ENCODE assay signal across 11 cellular contexts in the genomic region with DNA sequence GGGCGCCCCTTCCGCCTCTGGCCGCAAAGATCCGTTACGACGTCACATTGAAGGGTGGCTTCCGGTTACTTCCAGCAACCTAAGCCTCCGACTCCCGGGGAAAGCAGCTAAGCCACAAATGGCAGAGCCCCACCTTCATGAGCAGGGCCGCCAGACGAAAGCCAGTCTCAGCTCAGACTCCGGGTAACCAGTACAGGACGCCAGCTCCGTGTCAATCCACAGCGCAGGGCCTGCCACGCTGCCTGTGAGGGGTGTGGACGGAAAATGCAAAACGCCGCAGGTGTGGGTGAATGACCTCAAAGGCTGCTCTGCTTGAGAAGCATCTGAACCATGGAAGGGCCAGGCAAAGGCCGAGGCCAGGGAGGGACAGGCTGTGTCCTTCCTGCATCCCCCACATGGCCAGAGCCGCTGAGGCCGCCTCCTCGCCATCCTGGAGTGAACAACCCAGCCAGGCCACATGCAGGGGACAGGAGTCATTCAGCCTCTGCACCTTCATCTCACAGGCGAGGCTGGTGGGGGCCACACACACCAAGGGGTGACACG. TPM values are rescaled to one million over a fixed set of nuclear protein-coding genes. Genes with fewer than 3 reads are reported as not detected.
DNase-seq lines count a peak whose midpoint lies in the region; ATAC-seq and TF ChIP-seq lines count a peak whose summit lies in the region.
"Had no signal": no experiment of that assay in that cellular context is flagged by ENCODE, and none has a peak within 500 bp of the region (broad histone marks: within the 10 kb centered on the region; RNA-seq: fewer than 3 reads in every experiment).

No MANE protein-coding gene starts in this region.

- no peak overlapping the region for H3K27ac ChIP-seq in endodermal cell (ENCODE audit: low read depth, low read length)
- H3K27ac ChIP-seq: BLaER1 had no signal

- peak; percentile 50 for DNase-seq in activated effector memory CD4-positive, alpha-beta T cell treated with anti-CD3 and anti-CD28 coated beads, Interleukin-2, amount 50 U/mL, for 16 hours
- DNase-seq in activated effector memory CD4-positive, alpha-beta T cell treated with Interleukin-2 at 50 U/mL for 16 hours = no peak
- DNase-seq in endodermal cell = peak; percentile 43
- DNase-seq in posterior vena cava (ENCODE audit: low spot score) = peak; percentile 60
- DNase-seq in NCI-H2081 (lab: John Stamatoyannopoulos, UW) = no peak
- no peak for DNase-seq in GF-D8 (lab: John Stamatoyannopoulos, UW)
- DNase-seq: CD8-positive, alpha-beta T cell had no signal

- no peak for ATAC-seq in HG03108 (IDR thresholded peaks at IDR 0.05; ENCODE audit: unreplicated experiment)
- no peak for ATAC-seq in GM19328 (IDR thresholded peaks at IDR 0.05; ENCODE audit: unreplicated experiment)
- ATAC-seq: CD8-positive, alpha-beta T cell; HCT116 had no signal

- TF ChIP-seq CTCF in endodermal cell (conservative IDR thresholded peaks at IDR 0.05) = no peak

- H3K36me3 ChIP-seq in endodermal cell (ENCODE audit: control insufficient read depth, insufficient read depth, low read length) = no peaks in the 10 kb centered on the region
- H3K36me3 ChIP-seq: BLaER1 had no signal

- WGBS in endodermal cell (ENCODE audit: insufficient coverage in 1 of 2, insufficient read length in 1 of 2), 2 experiments = 92 to 95% methylated on average over 22 to 25 of the region's 25 CpGs

- H3K4me1 ChIP-seq in endodermal cell (ENCODE audit: control insufficient read depth, insufficient read depth, low read length) = no peaks in the 10 kb centered on the region

- H3K27me3 ChIP-seq in endodermal cell (ENCODE audit: control insufficient read depth, insufficient read depth, low read length, poor library complexity, severe bottlenecking) = no peaks in the 10 kb centered on the region
- H3K27me3 ChIP-seq: BLaER1 had no signal

- no peak overlapping the region for H3K9ac ChIP-seq in endodermal cell (ENCODE audit: extremely low read depth, low read length, poor library complexity, severe bottlenecking)
- H3K9ac ChIP-seq: BLaER1 had no signal

- no peaks in the 10 kb centered on the region for H3K4me1 Mint-ChIP-seq in endodermal cell

- no peaks in the 10 kb centered on the region for H3K9me3 Mint-ChIP-seq in endodermal cell
- H3K9me3 Mint-ChIP-seq: CD8-positive, alpha-beta T cell had no signal

- intact Hi-C loops in posterior vena cava (cut with DNase I) = no loop called here

- no peaks in the 10 kb centered on the region for H3K36me3 Mint-ChIP-seq in endodermal cell (ENCODE audit: low read depth)
- H3K36me3 Mint-ChIP-seq: CD8-positive, alpha-beta T cell had no signal

- H3K4me3 Mint-ChIP-seq in endodermal cell = no peak overlapping the region
- H3K4me3 Mint-ChIP-seq: CD8-positive, alpha-beta T cell had no signal

- no peak overlapping the region for H3K27ac Mint-ChIP-seq in endodermal cell
- H3K27ac Mint-ChIP-seq: CD8-positive, alpha-beta T cell had no signal

- H3K9me3 ChIP-seq in endodermal cell (ENCODE audit: control insufficient read depth, low read length) = no peaks in the 10 kb centered on the region
- H3K9me3 ChIP-seq: BLaER1 had no signal

- no peak overlapping the region for H3K4me3 ChIP-seq in endodermal cell (ENCODE audit: low read length)
- H3K4me3 ChIP-seq: BLaER1 had no signal

- H3K27me3 Mint-ChIP-seq in endodermal cell (ENCODE audit: insufficient read depth) = no peaks in the 10 kb centered on the region

RNA-seq across cellular contexts. Expression of a gene that starts 53.5 kb away (rescaled TPM):
- total RNA-seq in endodermal cell = 10 to 100 TPM; 35.5 to 37.5 TPM
- 36.0 TPM for polyA plus RNA-seq in endodermal cell (2013, experiment 1 of 2)
- 35.4 TPM for polyA plus RNA-seq in endodermal cell (2013, experiment 2 of 2)
- 10 to 100 TPM; 23.5 to 23.7 TPM for total RNA-seq in posterior vena cava

Comparison
In these comparisons a context has a peak if more than half of its experiments do, and no peak if none do; other contexts are left out.
1. DNase-seq: peak in activated effector memory CD4-positive, alpha-beta T cell treated with anti-CD3 and anti-CD28 coated beads, Interleukin-2, amount 50 U/mL, for 16 hours (single experiment), endodermal cell (single experiment) and posterior vena cava (single experiment); none in activated effector memory CD4-positive, alpha-beta T cell treated with Interleukin-2 at 50 U/mL for 16 hours (single experiment), NCI-H2081 (0 of 2) and GF-D8 (single experiment).